In the genomic region with DNA sequence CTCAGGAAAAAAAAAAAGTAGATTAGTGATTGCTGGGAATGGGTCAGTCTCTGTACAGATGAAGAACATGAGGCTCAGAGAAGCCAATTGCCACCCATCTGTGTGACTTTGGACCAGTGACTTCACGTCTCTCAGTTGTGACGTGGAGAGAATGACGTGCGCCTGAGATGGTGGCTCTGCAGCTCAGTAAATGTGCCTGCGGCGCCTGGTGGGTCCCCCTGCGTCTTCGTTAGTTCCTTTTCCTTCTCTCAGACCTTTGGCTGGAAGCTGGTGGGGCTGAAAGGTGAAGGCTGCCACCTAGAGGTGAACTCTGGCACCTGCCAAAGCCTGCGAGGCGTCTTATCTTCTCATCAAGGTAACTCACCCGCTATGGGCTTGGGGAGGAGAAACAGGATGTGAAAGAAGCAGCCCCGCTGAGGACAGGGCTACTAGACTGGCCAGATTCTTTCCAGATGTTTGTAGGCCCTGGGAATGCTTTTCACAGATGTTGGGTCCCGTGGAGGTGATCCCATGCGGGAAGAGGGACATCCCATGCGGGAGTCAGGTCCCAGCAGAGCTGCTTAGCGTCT, we compare ENCODE assay signal across 1 cellular context.
A peak's percentile ranks its signal among the peaks of the same experiment; 100 is the strongest.
TF ChIP-seq lines count a peak whose summit lies in the region.

No MANE protein-coding gene starts in this region.

TF ChIP-seq in neural cell, 6 proteins besides CTCF, POLR2A, EP300 and RAD21 (continued from another document):
- TF ChIP-seq, protein P1, sequence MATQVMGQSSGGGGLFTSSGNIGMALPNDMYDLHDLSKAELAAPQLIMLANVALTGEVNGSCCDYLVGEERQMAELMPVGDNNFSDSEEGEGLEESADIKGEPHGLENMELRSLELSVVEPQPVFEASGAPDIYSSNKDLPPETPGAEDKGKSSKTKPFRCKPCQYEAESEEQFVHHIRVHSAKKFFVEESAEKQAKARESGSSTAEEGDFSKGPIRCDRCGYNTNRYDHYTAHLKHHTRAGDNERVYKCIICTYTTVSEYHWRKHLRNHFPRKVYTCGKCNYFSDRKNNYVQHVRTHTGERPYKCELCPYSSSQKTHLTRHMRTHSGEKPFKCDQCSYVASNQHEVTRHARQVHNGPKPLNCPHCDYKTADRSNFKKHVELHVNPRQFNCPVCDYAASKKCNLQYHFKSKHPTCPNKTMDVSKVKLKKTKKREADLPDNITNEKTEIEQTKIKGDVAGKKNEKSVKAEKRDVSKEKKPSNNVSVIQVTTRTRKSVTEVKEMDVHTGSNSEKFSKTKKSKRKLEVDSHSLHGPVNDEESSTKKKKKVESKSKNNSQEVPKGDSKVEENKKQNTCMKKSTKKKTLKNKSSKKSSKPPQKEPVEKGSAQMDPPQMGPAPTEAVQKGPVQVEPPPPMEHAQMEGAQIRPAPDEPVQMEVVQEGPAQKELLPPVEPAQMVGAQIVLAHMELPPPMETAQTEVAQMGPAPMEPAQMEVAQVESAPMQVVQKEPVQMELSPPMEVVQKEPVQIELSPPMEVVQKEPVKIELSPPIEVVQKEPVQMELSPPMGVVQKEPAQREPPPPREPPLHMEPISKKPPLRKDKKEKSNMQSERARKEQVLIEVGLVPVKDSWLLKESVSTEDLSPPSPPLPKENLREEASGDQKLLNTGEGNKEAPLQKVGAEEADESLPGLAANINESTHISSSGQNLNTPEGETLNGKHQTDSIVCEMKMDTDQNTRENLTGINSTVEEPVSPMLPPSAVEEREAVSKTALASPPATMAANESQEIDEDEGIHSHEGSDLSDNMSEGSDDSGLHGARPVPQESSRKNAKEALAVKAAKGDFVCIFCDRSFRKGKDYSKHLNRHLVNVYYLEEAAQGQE (IDR thresholded peaks at IDR 0.05; ENCODE audit: borderline replicate concordance): no peak
- peak; percentile 85 for TF ChIP-seq SMC3 (conservative IDR thresholded peaks at IDR 0.05; ENCODE audit: poor library complexity)
